Comparison of ENCODE assay signal across 13 cellular contexts in the genomic region with DNA sequence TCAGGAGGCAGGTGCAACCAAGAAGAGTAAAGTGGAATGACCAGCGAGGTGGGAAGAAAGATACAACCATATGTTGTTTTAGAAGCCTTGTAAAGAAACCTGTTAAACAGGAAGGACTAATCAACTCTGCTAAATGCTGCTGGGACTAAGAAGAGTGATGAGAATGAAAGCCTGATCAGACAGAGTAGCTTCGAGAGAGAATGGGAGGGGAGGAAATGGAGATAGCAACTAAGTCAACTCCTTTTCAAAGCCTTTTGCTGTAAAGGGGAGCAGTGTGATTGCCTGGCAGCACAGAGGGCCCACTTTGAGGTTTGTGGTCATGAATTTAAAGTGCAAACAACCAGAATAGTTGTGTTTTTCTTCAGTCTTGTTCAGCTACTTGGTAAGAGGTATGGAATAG. TPM values are rescaled to one million over a fixed set of nuclear protein-coding genes. Genes with fewer than 3 reads are reported as not detected.
A peak's percentile ranks its signal among the peaks of the same experiment; 100 is the strongest.
DNase-seq lines count a peak whose midpoint lies in the region; ATAC-seq and TF ChIP-seq lines count a peak whose summit lies in the region.
"Had no signal": no experiment of that assay in that cellular context is flagged by ENCODE, and none has a peak within 500 bp of the region (broad histone marks: within the 10 kb centered on the region; RNA-seq: fewer than 3 reads in every experiment).

No MANE protein-coding gene starts in this region.

- no peak overlapping the region for H3K4ac ChIP-seq in mesendoderm (ENCODE audit: low read depth, low read length)

- H3K27ac ChIP-seq in mesendoderm (ENCODE audit: low read depth, low read length): no peak overlapping the region
- H3K27ac ChIP-seq: KMS-11, SK-N-MC, testis had no signal

- H3K36me3 ChIP-seq in mesendoderm (ENCODE audit: control insufficient read depth, insufficient read depth, low read length): no peaks in the 10 kb centered on the region

- no peak overlapping the region for H2BK15ac ChIP-seq in mesendoderm (replicated peaks; ENCODE audit: low read depth)

- H3K27me3 ChIP-seq in mesendoderm (ENCODE audit: insufficient read depth, low read length, poor library complexity): no peaks in the 10 kb centered on the region
- H3K27me3 ChIP-seq: testis had no signal

- no peak overlapping the region for H4K8ac ChIP-seq in mesendoderm (ENCODE audit: low read depth, low read length)

- no CpG with 5 or more reads among the region's 2 CpGs for WGBS in mesendoderm (ENCODE audit: extremely low coverage, insufficient coverage, low lambda C conversion rate)

- H3K9ac ChIP-seq in mesendoderm (ENCODE audit: low read length): no peak overlapping the region
- H3K9ac ChIP-seq: KMS-11 had no signal

- no peak overlapping the region for H3K23ac ChIP-seq in mesendoderm (ENCODE audit: low read length)

- H3K18ac ChIP-seq in mesendoderm (ENCODE audit: low read length): no peak overlapping the region

- peak; percentile 79 for ATAC-seq in GM18505 (IDR thresholded peaks at IDR 0.05; ENCODE audit: unreplicated experiment)
- peak; percentile 77 for ATAC-seq in HG02852 (IDR thresholded peaks at IDR 0.05; ENCODE audit: unreplicated experiment)
- no peak for ATAC-seq in GM19397 (IDR thresholded peaks at IDR 0.05; ENCODE audit: unreplicated experiment)
- ATAC-seq in HG03025 (IDR thresholded peaks at IDR 0.05; ENCODE audit: low FRiP score, unreplicated experiment): no peak
- no peak for ATAC-seq in GM21360 (IDR thresholded peaks at IDR 0.05; ENCODE audit: unreplicated experiment)

- H3K79me2 ChIP-seq in mesendoderm (ENCODE audit: control insufficient read depth, insufficient read depth, low read length): no peaks in the 10 kb centered on the region

- no peak overlapping the region for H3K4me3 ChIP-seq in mesendoderm (ENCODE audit: low read length)
- H3K4me3 ChIP-seq: SK-N-MC, smooth muscle cell, testis had no signal

- no peak overlapping the region for H3K4me2 ChIP-seq in mesendoderm (ENCODE audit: low read length)
- H3K4me2 ChIP-seq: KMS-11, smooth muscle cell had no signal

- no peak for TF ChIP-seq POLR2A in GM18505 (IDR thresholded peaks at IDR 0.05; ENCODE audit: borderline replicate concordance, extremely low read depth, insufficient read depth, insufficient read length)

- peak; percentile 48 for DNase-seq in activated CD8-positive, alpha-beta memory T cell treated with anti-CD3 and anti-CD28 coated beads, Interleukin-2, amount 50 U/mL, for 4 hours
- DNase-seq in mesendoderm: peak; percentile 24
- no peak for DNase-seq in mucosa of gallbladder (ENCODE audit: low spot score)
- DNase-seq: DMS79 treated with DMSO at 0.1 percent for 48 hours, testis had no signal

- H2BK5ac ChIP-seq in mesendoderm (ENCODE audit: low read length): no peak overlapping the region

- H3K56ac ChIP-seq in mesendoderm (ENCODE audit: low read length): no peak overlapping the region

- H3K4me1 ChIP-seq in mesendoderm (ENCODE audit: control insufficient read depth, low read depth, low read length): no peaks in the 10 kb centered on the region
- H3K4me1 ChIP-seq: testis had no signal

- no peak overlapping the region for H2BK120ac ChIP-seq in mesendoderm (ENCODE audit: low read depth, low read length)

- H2AK5ac ChIP-seq in mesendoderm (ENCODE audit: low read length): no peak overlapping the region

- H3K79me1 ChIP-seq in mesendoderm (ENCODE audit: low read length): no peaks in the 10 kb centered on the region

- no peak overlapping the region for H4K5ac ChIP-seq in mesendoderm (ENCODE audit: low read length)

RNA-seq across cellular contexts. Expression of a gene that starts 31.4 kb away (rescaled TPM):
- polyA plus RNA-seq in mesendoderm (2013, experiment 1 of 2): 11.2 TPM
- polyA plus RNA-seq in mesendoderm (2013, experiment 2 of 2): 10.5 TPM
- total RNA-seq in mucosa of gallbladder: 35.0 TPM

RNA-seq across cellular contexts. Expression of a gene that starts 32.6 kb away (rescaled TPM):
- polyA plus RNA-seq in mesendoderm (2013, experiment 1 of 2): 36.7 TPM
- 36.0 TPM for polyA plus RNA-seq in mesendoderm (2013, experiment 2 of 2)
- 12.8 TPM for total RNA-seq in mucosa of gallbladder

Comparison
In these comparisons a context has a peak if more than half of its experiments do, and no peak if none do; other contexts are left out.
1. ATAC-seq: peak in GM18505 (single experiment) and HG02852 (single experiment); none in GM19397 (single experiment), HG03025 (single experiment) and GM21360 (single experiment).